1 cellular context compared by ENCODE assay signal in genomic region chr2:110101280-110101844, GRCh38.
TF ChIP-seq lines count a peak whose summit lies in the region.

No MANE protein-coding gene starts in this region.

TF ChIP-seq in HepG2, 621 proteins besides CTCF, POLR2A, EP300 and RAD21 (continued from another document and continues in another):
- TF ChIP-seq ZSCAN5A (CRISPR knock-in tag; IDR thresholded peaks at IDR 0.05; ENCODE audit: borderline replicate concordance) (no peak), POLR2G (IDR thresholded peaks at IDR 0.05; ENCODE audit: low read depth, low read length) (peak; percentile 53), ZNF33B (CRISPR knock-in tag; IDR thresholded peaks at IDR 0.05) (no peak), MED1 (CRISPR knock-in tag; IDR thresholded peaks at IDR 0.05) (peak; percentile 23; the same call in 1 of the 2 replicates), ZNF430 (CRISPR knock-in tag; IDR thresholded peaks at IDR 0.05) (no peak), ZHX2 (IDR thresholded peaks at IDR 0.05; ENCODE audit: low read depth) (no peak), ZHX2 (CRISPR knock-in tag; IDR thresholded peaks at IDR 0.05; ENCODE audit: borderline replicate concordance) (no peak), HINFP (CRISPR knock-in tag; IDR thresholded peaks at IDR 0.05; ENCODE audit: low read depth) (0 out of 2 replicates have a peak, but pooled peaks have one; percentile 62), ZNF326 (CRISPR knock-in tag; IDR thresholded peaks at IDR 0.05; ENCODE audit: borderline replicate concordance) (no peak), ZC3H13 (CRISPR knock-in tag; IDR thresholded peaks at IDR 0.05) (no peak), RCOR2 (CRISPR knock-in tag; IDR thresholded peaks at IDR 0.05) (no peak), SAP130 (CRISPR knock-in tag; IDR thresholded peaks at IDR 0.05; ENCODE audit: low read depth) (no peak; the same call in 1 of the 2 replicates), SNAPC4 (CRISPR knock-in tag; IDR thresholded peaks at IDR 0.05) (no peak), HIC2 (CRISPR knock-in tag; IDR thresholded peaks at IDR 0.05; ENCODE audit: low read depth) (no peak), ZBTB2 (CRISPR knock-in tag; IDR thresholded peaks at IDR 0.05; ENCODE audit: low read depth) (no peak), ARID5B (CRISPR knock-in tag; IDR thresholded peaks at IDR 0.05) (peak; percentile 15; the same call in 1 of the 2 replicates), GABPB1 (CRISPR knock-in tag; IDR thresholded peaks at IDR 0.05) (peak; percentile 70), GATAD1 (CRISPR knock-in tag; IDR thresholded peaks at IDR 0.05) (peak; percentile 17; the same call in 1 of the 2 replicates), ATF7 (IDR thresholded peaks at IDR 0.05) (no peak), ATF7 (CRISPR knock-in tag; IDR thresholded peaks at IDR 0.05) (no peak), POGK (CRISPR knock-in tag; conservative IDR thresholded peaks at IDR 0.05) (no peak), ZNF567 (CRISPR knock-in tag; IDR thresholded peaks at IDR 0.05; ENCODE audit: borderline replicate concordance) (no peak), ZNF691 (CRISPR knock-in tag; IDR thresholded peaks at IDR 0.05; ENCODE audit: borderline replicate concordance, low read depth) (peak; percentile 46; the same call in 1 of the 2 replicates), TIGD3 (CRISPR knock-in tag; IDR thresholded peaks at IDR 0.05; ENCODE audit: borderline replicate concordance) (no peak), DNMT1 (CRISPR knock-in tag; IDR thresholded peaks at IDR 0.05) (no peak), HDAC2 (CRISPR knock-in tag; IDR thresholded peaks at IDR 0.05) (no peak), EED (CRISPR knock-in tag; IDR thresholded peaks at IDR 0.05) (no peak)
